Comparison of ENCODE assay signal across 1 cellular context in the genomic region with DNA sequence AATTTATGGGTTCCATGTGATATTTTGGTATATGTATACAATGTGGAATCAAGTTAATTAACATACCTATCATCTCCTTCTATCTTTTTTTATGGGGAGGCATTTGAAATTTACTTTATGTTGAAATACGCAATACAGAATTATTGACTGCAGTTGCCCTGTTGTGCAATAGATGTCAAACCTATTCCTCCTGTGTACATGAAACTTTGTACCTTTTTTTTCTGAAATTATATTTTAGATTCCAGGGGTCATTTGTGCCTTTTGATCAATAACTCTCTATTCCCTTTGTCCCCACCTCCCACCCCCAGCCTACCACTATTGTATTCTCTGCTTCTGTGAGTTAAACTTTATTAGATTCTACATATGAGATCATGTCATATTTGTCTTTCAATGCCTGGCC.
TF ChIP-seq lines count a peak whose summit lies in the region.

No MANE protein-coding gene starts in this region.

TF ChIP-seq in HepG2, 621 proteins besides CTCF, POLR2A, EP300 and RAD21 (continued from another document):
- TF ChIP-seq, protein P1, sequence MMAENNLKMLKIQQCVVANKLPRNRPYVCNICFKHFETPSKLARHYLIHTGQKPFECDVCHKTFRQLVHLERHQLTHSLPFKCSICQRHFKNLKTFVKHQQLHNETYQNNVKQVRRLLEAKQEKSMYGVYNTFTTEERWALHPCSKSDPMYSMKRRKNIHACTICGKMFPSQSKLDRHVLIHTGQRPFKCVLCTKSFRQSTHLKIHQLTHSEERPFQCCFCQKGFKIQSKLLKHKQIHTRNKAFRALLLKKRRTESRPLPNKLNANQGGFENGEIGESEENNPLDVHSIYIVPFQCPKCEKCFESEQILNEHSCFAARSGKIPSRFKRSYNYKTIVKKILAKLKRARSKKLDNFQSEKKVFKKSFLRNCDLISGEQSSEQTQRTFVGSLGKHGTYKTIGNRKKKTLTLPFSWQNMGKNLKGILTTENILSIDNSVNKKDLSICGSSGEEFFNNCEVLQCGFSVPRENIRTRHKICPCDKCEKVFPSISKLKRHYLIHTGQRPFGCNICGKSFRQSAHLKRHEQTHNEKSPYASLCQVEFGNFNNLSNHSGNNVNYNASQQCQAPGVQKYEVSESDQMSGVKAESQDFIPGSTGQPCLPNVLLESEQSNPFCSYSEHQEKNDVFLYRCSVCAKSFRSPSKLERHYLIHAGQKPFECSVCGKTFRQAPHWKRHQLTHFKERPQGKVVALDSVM (CRISPR knock-in tag; IDR thresholded peaks at IDR 0.05), result no peak
- TF ChIP-seq ZNF17 (CRISPR knock-in tag; IDR thresholded peaks at IDR 0.05) (no peak), ZNF792 (CRISPR knock-in tag; IDR thresholded peaks at IDR 0.05) (no peak), PHF8 (CRISPR knock-in tag; IDR thresholded peaks at IDR 0.05) (no peak), FOXA3 (CRISPR knock-in tag; IDR thresholded peaks at IDR 0.05) (peak; percentile 83), ZMYM2 (CRISPR knock-in tag; IDR thresholded peaks at IDR 0.05) (0 out of 2 replicates have a peak, but pooled peaks have one; percentile 36), MIXL1 (CRISPR knock-in tag; IDR thresholded peaks at IDR 0.05) (0 out of 2 replicates have a peak, but pooled peaks have one; percentile 74), CREM (IDR thresholded peaks at IDR 0.05) (peak; percentile 55; the same call in 1 of the 2 replicates), CREM (CRISPR knock-in tag; IDR thresholded peaks at IDR 0.05) (no peak), SMARCE1 (IDR thresholded peaks at IDR 0.05; ENCODE audit: borderline replicate concordance) (no peak), ONECUT2 (CRISPR knock-in tag; IDR thresholded peaks at IDR 0.05) (peak; percentile 88), MED1 (CRISPR knock-in tag; IDR thresholded peaks at IDR 0.05) (0 out of 2 replicates have a peak, but pooled peaks have one; percentile 24), STAG1 (CRISPR knock-in tag; IDR thresholded peaks at IDR 0.05) (no peak), ZSCAN12 (CRISPR knock-in tag; IDR thresholded peaks at IDR 0.05) (no peak), ISL2 (CRISPR knock-in tag; IDR thresholded peaks at IDR 0.05) (peak; percentile 80), TAF15 (IDR thresholded peaks at IDR 0.05; ENCODE audit: low read depth, low read length, poor library complexity, severe bottlenecking) (no peak), NR2F1 (CRISPR knock-in tag; IDR thresholded peaks at IDR 0.05) (peak; percentile 76 to 88; a peak in 3 of 4 replicates), TCF7L2 (IDR thresholded peaks at IDR 0.05; ENCODE audit: low read depth, low read length) (no peak), NCOA1 (CRISPR knock-in tag; IDR thresholded peaks at IDR 0.05) (no peak), CREB1 (IDR thresholded peaks at IDR 0.05) (no peak), CREB1 (CRISPR knock-in tag; IDR thresholded peaks at IDR 0.05) (0 out of 2 replicates have a peak, but pooled peaks have one; percentile 14), ZNF550 (CRISPR knock-in tag; IDR thresholded peaks at IDR 0.05; ENCODE audit: borderline replicate concordance) (no peak), HNRNPK (IDR thresholded peaks at IDR 0.05; ENCODE audit: low read depth, low read length, poor library complexity, severe bottlenecking) (peak; percentile 40)
- TF ChIP-seq, protein P2, sequence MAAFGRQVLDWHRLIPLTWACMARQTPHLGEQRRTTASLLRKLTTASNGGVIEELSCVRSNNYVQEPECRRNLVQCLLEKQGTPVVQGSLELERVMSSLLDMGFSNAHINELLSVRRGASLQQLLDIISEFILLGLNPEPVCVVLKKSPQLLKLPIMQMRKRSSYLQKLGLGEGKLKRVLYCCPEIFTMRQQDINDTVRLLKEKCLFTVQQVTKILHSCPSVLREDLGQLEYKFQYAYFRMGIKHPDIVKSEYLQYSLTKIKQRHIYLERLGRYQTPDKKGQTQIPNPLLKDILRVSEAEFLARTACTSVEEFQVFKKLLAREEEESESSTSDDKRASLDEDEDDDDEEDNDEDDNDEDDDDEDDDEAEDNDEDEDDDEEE (CRISPR knock-in tag; IDR thresholded peaks at IDR 0.05), result no peak
- TF ChIP-seq, protein P3, sequence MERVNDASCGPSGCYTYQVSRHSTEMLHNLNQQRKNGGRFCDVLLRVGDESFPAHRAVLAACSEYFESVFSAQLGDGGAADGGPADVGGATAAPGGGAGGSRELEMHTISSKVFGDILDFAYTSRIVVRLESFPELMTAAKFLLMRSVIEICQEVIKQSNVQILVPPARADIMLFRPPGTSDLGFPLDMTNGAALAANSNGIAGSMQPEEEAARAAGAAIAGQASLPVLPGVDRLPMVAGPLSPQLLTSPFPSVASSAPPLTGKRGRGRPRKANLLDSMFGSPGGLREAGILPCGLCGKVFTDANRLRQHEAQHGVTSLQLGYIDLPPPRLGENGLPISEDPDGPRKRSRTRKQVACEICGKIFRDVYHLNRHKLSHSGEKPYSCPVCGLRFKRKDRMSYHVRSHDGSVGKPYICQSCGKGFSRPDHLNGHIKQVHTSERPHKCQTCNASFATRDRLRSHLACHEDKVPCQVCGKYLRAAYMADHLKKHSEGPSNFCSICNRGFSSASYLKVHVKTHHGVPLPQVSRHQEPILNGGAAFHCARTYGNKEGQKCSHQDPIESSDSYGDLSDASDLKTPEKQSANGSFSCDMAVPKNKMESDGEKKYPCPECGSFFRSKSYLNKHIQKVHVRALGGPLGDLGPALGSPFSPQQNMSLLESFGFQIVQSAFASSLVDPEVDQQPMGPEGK (CRISPR knock-in tag; IDR thresholded peaks at IDR 0.05), result peak; percentile 17; the same call in 1 of the 2 replicates
- TF ChIP-seq, protein P4, sequence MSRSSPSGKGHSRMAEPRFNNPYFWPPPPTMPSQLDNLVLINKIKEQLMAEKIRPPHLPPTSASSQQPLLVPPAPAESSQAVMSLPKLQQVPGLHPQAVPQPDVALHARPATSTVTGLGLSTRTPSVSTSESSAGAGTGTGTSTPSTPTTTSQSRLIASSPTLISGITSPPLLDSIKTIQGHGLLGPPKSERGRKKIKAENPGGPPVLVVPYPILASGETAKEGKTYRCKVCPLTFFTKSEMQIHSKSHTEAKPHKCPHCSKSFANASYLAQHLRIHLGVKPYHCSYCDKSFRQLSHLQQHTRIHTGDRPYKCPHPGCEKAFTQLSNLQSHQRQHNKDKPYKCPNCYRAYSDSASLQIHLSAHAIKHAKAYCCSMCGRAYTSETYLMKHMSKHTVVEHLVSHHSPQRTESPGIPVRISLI (CRISPR knock-in tag; IDR thresholded peaks at IDR 0.05; ENCODE audit: borderline replicate concordance), result peak; percentile 86
